ENCODE assay signal across 8 cellular contexts in genomic region chr10:97736902-97737769, GRCh38. TPM values are rescaled to one million over a fixed set of nuclear protein-coding genes. Genes with fewer than 3 reads are reported as not detected.
DNase-seq lines count a peak whose midpoint lies in the region; ATAC-seq and TF ChIP-seq lines count a peak whose summit lies in the region.

A gene with protein sequence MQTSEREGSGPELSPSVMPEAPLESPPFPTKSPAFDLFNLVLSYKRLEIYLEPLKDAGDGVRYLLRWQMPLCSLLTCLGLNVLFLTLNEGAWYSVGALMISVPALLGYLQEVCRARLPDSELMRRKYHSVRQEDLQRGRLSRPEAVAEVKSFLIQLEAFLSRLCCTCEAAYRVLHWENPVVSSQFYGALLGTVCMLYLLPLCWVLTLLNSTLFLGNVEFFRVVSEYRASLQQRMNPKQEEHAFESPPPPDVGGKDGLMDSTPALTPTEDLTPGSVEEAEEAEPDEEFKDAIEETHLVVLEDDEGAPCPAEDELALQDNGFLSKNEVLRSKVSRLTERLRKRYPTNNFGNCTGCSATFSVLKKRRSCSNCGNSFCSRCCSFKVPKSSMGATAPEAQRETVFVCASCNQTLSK (plus strand): TSS chr10:97737128. CDS start chr10:97738478, 1,350 bp downstream.

- intact Hi-C loops in head of caudate nucleus (cut with DNase I) (loop anchor here (10.0 kb wide), 1 partner anchor 52 kb away; the partner anchor contains the start of gene AVPI1), ovary (cut with DNase I) (loop anchor here in 1 of 4 donors (10.0 kb wide), 1 partner anchor 62 kb away; no protein-coding TSS in a partner anchor)

- H3K9me3 ChIP-seq in ovary = no peaks in the 10 kb centered on the region
- H3K9me3 ChIP-seq in thymus (ENCODE audit: control insufficient read depth) = no peaks in the 10 kb centered on the region

- H3K4me3 ChIP-seq in GM12865 (ENCODE audit: low read depth, low read length) (peak within 1 kb of the TSS; percentile 99), ovary (peak within 1 kb of the TSS; percentile 68), thymus (ENCODE audit: low read length) (peak within 1 kb of the TSS; percentile 66)

- 0% methylated on average over 71 to 72 of the region's 72 CpGs for WGBS in ovary, 3 donors
- under 1% methylated on average over 72 of the region's 72 CpGs for WGBS in thymus

- TF ChIP-seq CTCF in GM12865 (IDR thresholded peaks at IDR 0.05; ENCODE audit: insufficient read depth, low read depth, low read length, missing control alignments) (no peak), ovary (IDR thresholded peaks at IDR 0.05) (no peak)

- peak; percentile 96 for TF ChIP-seq POLR2A in ovary (IDR thresholded peaks at IDR 0.05)

- DNase-seq in GM12865 (ENCODE audit: low read depth) = peak; percentile 98
- DNase-seq in NCI-H1105 (lab: John Stamatoyannopoulos, UW) = peak; percentile 78
- peak; percentile 50 to 80 for DNase-seq in SW 1271 (lab: John Stamatoyannopoulos, UW)
- DNase-seq in activated naive CD8-positive, alpha-beta T cell treated with anti-CD3 and anti-CD28 coated beads, Interleukin-2, amount 50 U/mL, for 16 hours (ENCODE audit: low read depth, low spot score) = peak; percentile 88
- peak; percentile 88 to 98 (median 95) for DNase-seq in head of caudate nucleus
- DNase-seq in ovary = peak; percentile 97 to 99 (median 98)

- H3K4me1 ChIP-seq in ovary (ENCODE audit: insufficient read depth) (peaks cover 3% of the 10 kb centered on the region), thymus (ENCODE audit: control insufficient read depth, insufficient read depth, low read length) (peaks cover 10% of the 10 kb centered on the region)

- H3K36me3 ChIP-seq in ovary (no peaks in the 10 kb centered on the region), thymus (ENCODE audit: control insufficient read depth, insufficient read depth) (peaks cover 11% of the 10 kb centered on the region)

- H3K27me3 ChIP-seq in ovary (no peaks in the 10 kb centered on the region), thymus (ENCODE audit: control insufficient read depth, insufficient read depth) (peaks cover 2% of the 10 kb centered on the region)

- TF ChIP-seq EP300 in ovary (IDR thresholded peaks at IDR 0.05) = no peak

- ATAC-seq in HG02642 (IDR thresholded peaks at IDR 0.05; ENCODE audit: poor library complexity, unreplicated experiment) = peak; percentile 89

- H3K27ac ChIP-seq in ovary (peak within 1 kb of the TSS in 1 of 2 donors; percentile 75), thymus (ENCODE audit: low read depth) (peak within 1 kb of the TSS; percentile 90)

RNA-seq across cellular contexts. Expression of the gene that starts here (rescaled TPM):
- 10 to 100 TPM; 20.8 to 30.1 (median 25.8) TPM for total RNA-seq in ovary
- polyA plus RNA-seq in ovary (10 to 100 TPM; 14.4 to 23.5 TPM), thymus (23.7 TPM)
